Comparison of ENCODE assay signal across 17 cellular contexts in the genomic region with DNA sequence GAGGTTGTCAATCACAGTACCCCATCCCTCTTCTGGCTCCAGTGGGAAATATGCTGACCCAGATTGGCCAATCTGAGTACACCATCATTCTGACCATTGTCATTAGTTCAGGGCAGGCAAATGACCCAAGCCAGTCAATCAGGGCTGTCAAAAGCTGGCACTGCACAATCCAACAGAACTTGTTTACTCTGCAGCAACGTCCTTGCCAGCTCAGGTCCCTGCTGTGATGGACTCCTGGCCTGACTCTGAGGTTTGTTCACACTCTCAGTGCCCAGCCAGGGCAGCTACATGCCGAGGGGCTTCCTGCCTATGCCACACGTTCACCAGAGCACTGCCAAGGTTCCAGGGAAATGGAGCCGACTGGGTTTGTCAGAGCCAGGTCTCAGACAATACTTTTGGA. TPM values are rescaled to one million over a fixed set of nuclear protein-coding genes. Genes with fewer than 3 reads are reported as not detected.
DNase-seq lines count a peak whose midpoint lies in the region; FAIRE-seq and TF ChIP-seq lines count a peak whose summit lies in the region.
"Had no signal": no experiment of that assay in that cellular context is flagged by ENCODE, and none has a peak within 500 bp of the region (broad histone marks: within the 10 kb centered on the region; RNA-seq: fewer than 3 reads in every experiment).

No MANE protein-coding gene starts in this region.

- H2BK12ac ChIP-seq in H1 (ENCODE audit: low read depth, low read length) (no peak overlapping the region), neuronal stem cell (ENCODE audit: low read length) (peak overlapping the region; percentile 58)

- TF ChIP-seq EP300 in H1 (IDR thresholded peaks at IDR 0.05; ENCODE audit: borderline replicate concordance in 1 of 2, low read depth in 2 of 2, low read length in 2 of 2), result no peak

- no peak overlapping the region for H2BK5ac ChIP-seq in H1 (ENCODE audit: low read depth, low read length)
- no peak overlapping the region for H2BK5ac ChIP-seq in neuronal stem cell (ENCODE audit: low read length)

- H4K8ac ChIP-seq in H1 (ENCODE audit: extremely low read depth, insufficient read depth, low read length) (no peak overlapping the region), neuronal stem cell (ENCODE audit: low read depth, low read length) (no peak overlapping the region)

- H4K5ac ChIP-seq in H1 (ENCODE audit: insufficient read length, low read depth, low read length), result no peak overlapping the region

- H3K79me2 ChIP-seq in H1 (ENCODE audit: control insufficient read depth in 1 of 2, insufficient read depth in 2 of 2, low read length in 2 of 2), result no peaks in the 10 kb centered on the region

- H3K27me3 ChIP-seq in MG63 (no peaks in the 10 kb centered on the region), H1 (replicated peaks in 1 of 4; ENCODE audit: control insufficient read depth in 3 of 4, extremely low read depth in 1 of 4, insufficient read depth in 3 of 4, low read length in 3 of 4) (no peaks in the 10 kb centered on the region), neuronal stem cell (ENCODE audit: control insufficient read depth in 3 of 3, insufficient read depth in 3 of 3, low read depth in 1 of 3, low read length in 3 of 3) (no peaks in the 10 kb centered on the region)
- H3K27me3 ChIP-seq: SJCRH30 had no signal

- TF ChIP-seq CTCF in HFFc6 (IDR thresholded peaks at IDR 0.05), result no peak
- no peak for TF ChIP-seq CTCF in H1 (IDR thresholded peaks at IDR 0.05; ENCODE audit: control extremely low read depth in 1 of 3, insufficient read depth in 1 of 3, low read depth in 1 of 3, low read length in 3 of 3)
- no peak for TF ChIP-seq CTCF in mesothelial cell of epicardium (IDR thresholded peaks at IDR 0.05; ENCODE audit: unreplicated experiment)

- TF ChIP-seq POLR2A in H1 (IDR thresholded peaks at IDR 0.05; ENCODE audit: control extremely low read depth in 1 of 2, low read depth in 2 of 2, low read length in 2 of 2), result no peak

- no peak overlapping the region for H3K4me3 ChIP-seq in MG63
- H3K4me3 ChIP-seq in H1 (ENCODE audit: extremely low read depth in 1 of 4, insufficient read depth in 2 of 4, low read depth in 3 of 4, low read length in 4 of 4), result no peak overlapping the region
- H3K4me3 ChIP-seq in neuronal stem cell (ENCODE audit: low read length in 2 of 2), result no peak overlapping the region
- H3K4me3 ChIP-seq: SJCRH30 had no signal

- H3K9me3 Mint-ChIP-seq in HFFc6 (no peaks in the 10 kb centered on the region), mesothelial cell of epicardium (no peaks in the 10 kb centered on the region)
- H3K9me3 Mint-ChIP-seq: CD4-positive, CD25-positive, alpha-beta regulatory T cell; H9 had no signal

- H2BK15ac ChIP-seq in H1 (ENCODE audit: low read length), result peak overlapping the region; percentile 88; the same call in 1 of the 2 replicates
- no peak overlapping the region for H2BK15ac ChIP-seq in neuronal stem cell (ENCODE audit: low read length)

- no peak for TF ChIP-seq RAD21 in H1 (IDR thresholded peaks at IDR 0.05 in 1 of 2, conservative IDR thresholded peaks at IDR 0.05 in 1 of 2; ENCODE audit: low read depth in 2 of 2, low read length in 2 of 2)

- no peak for FAIRE-seq in H1 (lab: Jason Lieb, UNC)

- H3K14ac ChIP-seq in H1 (ENCODE audit: insufficient read length), result no peak overlapping the region
- no peak overlapping the region for H3K14ac ChIP-seq in neuronal stem cell (ENCODE audit: low read length)

- H3K27ac Mint-ChIP-seq in HFFc6 (peak overlapping the region; percentile 63), mesothelial cell of epicardium (no peak overlapping the region)

- H2BK120ac ChIP-seq in H1 (replicated peaks; ENCODE audit: low read depth, low read length) (no peak overlapping the region), neuronal stem cell (ENCODE audit: low read depth, low read length) (no peak overlapping the region)

- no peaks in the 10 kb centered on the region for H3K79me1 ChIP-seq in H1 (ENCODE audit: low read depth, low read length)
- no peaks in the 10 kb centered on the region for H3K79me1 ChIP-seq in neuronal stem cell (ENCODE audit: low read depth, low read length)

- H3K23ac ChIP-seq in H1 (ENCODE audit: insufficient read length) (no peak overlapping the region), neuronal stem cell (ENCODE audit: low read depth, low read length, poor library complexity) (peak overlapping the region; percentile 39)

- H3K4me2 ChIP-seq in H1 (ENCODE audit: insufficient read depth in 1 of 2, low read depth in 2 of 2, low read length in 2 of 2) (no peak overlapping the region), neuronal stem cell (ENCODE audit: insufficient read depth, low read length, poor library complexity, severe bottlenecking) (no peak overlapping the region)

- DNase-seq in HFFc6, result no peak
- peak; percentile 58 for DNase-seq in MG63
- DNase-seq in H1 (ENCODE audit: low read depth in 1 of 2, low spot score in 2 of 2), result no peak
- DNase-seq in neuronal stem cell (ENCODE audit: low spot score), result no peak
- no peak for DNase-seq in NCI-H2196 (lab: John Stamatoyannopoulos, UW; ENCODE audit: unreplicated experiment)
- DNase-seq in MV-4-11 (lab: John Stamatoyannopoulos, UW), result no peak
- no peak for DNase-seq in mesothelial cell of epicardium (ENCODE audit: low spot score in 2 of 2, unreplicated experiment in 2 of 2)
- DNase-seq: Caco-2; CD4-positive, CD25-positive, alpha-beta regulatory T cell; DMS153; H9; NCI-H1417; NCI-H187 treated with DMSO at 0.1 percent for 48 hours; NCI-H748 treated with DMSO at 0.1 percent for 48 hours; PC-3; SJCRH30 had no signal

- H2BK20ac ChIP-seq in H1 (ENCODE audit: low read length), result no peak overlapping the region

- H3K36me3 ChIP-seq in MG63, result no peaks in the 10 kb centered on the region
- H3K36me3 ChIP-seq in H1 (ENCODE audit: control insufficient read depth in 2 of 4, insufficient read depth in 4 of 4, low read length in 3 of 4), result no peaks in the 10 kb centered on the region
- no peaks in the 10 kb centered on the region for H3K36me3 ChIP-seq in neuronal stem cell (replicated peaks in 1 of 2; ENCODE audit: control insufficient read depth in 2 of 2, insufficient read depth in 2 of 2, low read length in 2 of 2)
- H3K36me3 ChIP-seq: SJCRH30 had no signal

- no peaks in the 10 kb centered on the region for H3K9me3 ChIP-seq in MG63
- H3K9me3 ChIP-seq in H1 (ENCODE audit: insufficient read depth in 2 of 2, low read depth in 1 of 2, low read length in 1 of 2), result no peaks in the 10 kb centered on the region
- H3K9me3 ChIP-seq in neuronal stem cell (replicated peaks in 1 of 2; ENCODE audit: control insufficient read depth in 2 of 2, insufficient read depth in 1 of 2, low read depth in 1 of 2, low read length in 2 of 2), result no peaks in the 10 kb centered on the region
- H3K9me3 ChIP-seq: Caco-2, SJCRH30 had no signal

- CTCF ChIA-PET in H1 (lab: Charles Lee; ENCODE audit: partially characterized antibody), result interaction anchor here (1.0 to 1.2 kb wide), 2 partner anchors 8 to 13 kb away, joined by 3 to 5 read pairs; no protein-coding TSS in a partner anchor

- H3K4ac ChIP-seq in H1 (replicated peaks; ENCODE audit: insufficient read length, low read depth, low read length) (peak overlapping the region; percentile 8), neuronal stem cell (ENCODE audit: low read length) (no peak overlapping the region)

- H3K36me3 Mint-ChIP-seq in HFFc6 (ENCODE audit: low read depth), result no peaks in the 10 kb centered on the region
- H3K36me3 Mint-ChIP-seq in mesothelial cell of epicardium, result no peaks in the 10 kb centered on the region
- H3K36me3 Mint-ChIP-seq: CD4-positive, CD25-positive, alpha-beta regulatory T cell had no signal

- H3K27me3 Mint-ChIP-seq in HFFc6 (ENCODE audit: insufficient read depth), result no peaks in the 10 kb centered on the region; the same call in 1 of the 2 replicates
- H3K27me3 Mint-ChIP-seq in mesothelial cell of epicardium (ENCODE audit: low read depth), result no peaks in the 10 kb centered on the region

- H3K4me1 Mint-ChIP-seq in HFFc6 (ENCODE audit: low read depth) (peaks cover 51% of the 10 kb centered on the region), mesothelial cell of epicardium (peaks cover 11% of the 10 kb centered on the region)
- H3K4me1 Mint-ChIP-seq: CD4-positive, CD25-positive, alpha-beta regulatory T cell had no signal

- no peak overlapping the region for H4K91ac ChIP-seq in H1 (replicated peaks; ENCODE audit: insufficient read length, low read length)
- H4K91ac ChIP-seq in neuronal stem cell (ENCODE audit: low read depth, low read length, poor library complexity), result peak overlapping the region; percentile 38

- no peak overlapping the region for H3K27ac ChIP-seq in H1 (ENCODE audit: low read depth, low read length)
- no peak overlapping the region for H3K27ac ChIP-seq in neuronal stem cell (replicated peaks; ENCODE audit: low read length)
- H3K27ac ChIP-seq: RWPE1, SJCRH30 had no signal

- 89% methylated on average over 4 of the region's 4 CpGs; no CpG with 5 or more reads in 1 of the 2 experiments for WGBS in H1 (ENCODE audit: extremely low coverage in 1 of 2, insufficient coverage in 1 of 2, insufficient read length in 1 of 2, insufficient replicate concordance in 2 of 2, low coverage in 1 of 2, low lambda C conversion rate in 2 of 2, missing lambda C conversion rate in 1 of 2), 2 experiments
- no CpG with 5 or more reads among the region's 4 CpGs for WGBS in neuronal stem cell (ENCODE audit: extremely low coverage in 2 of 2, insufficient read length in 2 of 2, insufficient replicate concordance in 1 of 2), 2 donors

- H2AK5ac ChIP-seq in H1 (ENCODE audit: low read depth, low read length) (no peak overlapping the region), neuronal stem cell (ENCODE audit: low read depth, low read length) (no peak overlapping the region)

- H2AFZ ChIP-seq in H1 (ENCODE audit: low read length) (no peak overlapping the region), neuronal stem cell (ENCODE audit: low read length) (no peak overlapping the region)

- POLR2A ChIA-PET in H1 (lab: Charles Lee; ENCODE audit: partially characterized antibody), result interaction anchor here (1.1 kb wide), 1 partner anchor 48 kb away, joined by 4 read pairs; no protein-coding TSS in a partner anchor

- H3K4me1 ChIP-seq in H1 (replicated peaks in 1 of 4; ENCODE audit: control insufficient read depth in 3 of 4, insufficient read depth in 4 of 4, low read length in 3 of 4), result peaks cover 0 to 8% (median 3%) of the 10 kb centered on the region in 4 experiments
- H3K4me1 ChIP-seq in neuronal stem cell (ENCODE audit: control insufficient read depth in 2 of 2, insufficient read depth in 1 of 2, low read depth in 1 of 2, low read length in 2 of 2), result peaks cover 13 to 20% of the 10 kb centered on the region in 2 donors
- H3K4me1 ChIP-seq: Caco-2, SJCRH30 had no signal

- H3K4me3 Mint-ChIP-seq in HFFc6 (no peak overlapping the region), mesothelial cell of epicardium (no peak overlapping the region)
- H3K4me3 Mint-ChIP-seq: CD4-positive, CD25-positive, alpha-beta regulatory T cell; H9 had no signal

- H3K18ac ChIP-seq in H1 (ENCODE audit: extremely low read depth, low read length) (no peak overlapping the region), neuronal stem cell (ENCODE audit: low read length) (peak overlapping the region; percentile 76)

- H3K23me2 ChIP-seq in H1 (ENCODE audit: low read depth, low read length), result no peaks in the 10 kb centered on the region

- H3K9ac ChIP-seq in H1 (replicated peaks in 1 of 4; ENCODE audit: extremely low read depth in 1 of 4, low read depth in 3 of 4, low read length in 3 of 4) (no peak overlapping the region), neuronal stem cell (ENCODE audit: low read depth, low read length, poor library complexity) (peak overlapping the region; percentile 70)

- H3K56ac ChIP-seq in H1 (replicated peaks; ENCODE audit: insufficient read length, low read depth, low read length), result no peak overlapping the region

- H4K20me1 ChIP-seq in H1 (replicated peaks in 1 of 2; ENCODE audit: control insufficient read depth in 1 of 2, insufficient read depth in 2 of 2, low read length in 2 of 2), result no peaks in the 10 kb centered on the region

RNA-seq across cellular contexts. Expression of a gene that starts 14.7 kb away (rescaled TPM):
- not detected for total RNA-seq in HFFc6 (2021; fragmentation: NEBNext Ultra II Directional; extraction: Animal tissue kit (Norgen Biotek cat#: 25700))
- not detected in 2 replicates for total RNA-seq in MG63 (2014; rRNA removed; shearing (Covaris generic); ENCODE audit: low replicate concordance)
- total RNA-seq in H1 (2021; fragmentation: NEBNext Ultra II Directional; extraction: Animal tissue kit (Norgen Biotek cat#: 25700)), result not detected in 2 replicates
- polyA plus RNA-seq in H1 (2011; rRNA removed), result not detected in 2 replicates
- not detected for polyA plus RNA-seq in H1 (2011; cell fraction: cytosol; rRNA removed)
- not detected for polyA plus RNA-seq in H1 (2011; cell fraction: nucleus; rRNA removed)
- polyA plus RNA-seq in H1 (2012, experiment 1 of 2), result not detected in 4 replicates
- not detected for polyA plus RNA-seq in H1 (2012, experiment 2 of 2)
- not detected for polyA plus RNA-seq in H1 (2013, experiment 1 of 2)
- not detected for polyA plus RNA-seq in H1 (2013, experiment 2 of 2)
- not detected in 2 replicates for polyA minus RNA-seq in H1 (2011; rRNA and poly(A)+ RNA removed)
- not detected for polyA minus RNA-seq in H1 (2011; cell fraction: cytosol; rRNA and poly(A)+ RNA removed)
- not detected for polyA minus RNA-seq in H1 (2011; cell fraction: nucleus; rRNA and poly(A)+ RNA removed)
- not detected for polyA plus RNA-seq in neuronal stem cell (2013, experiment 1 of 2)
- not detected for polyA plus RNA-seq in neuronal stem cell (2013, experiment 2 of 2)
- total RNA-seq in mesothelial cell of epicardium, result not detected in 3 replicates
- total RNA-seq: Caco-2; CD4-positive, CD25-positive, alpha-beta regulatory T cell; H9; PC-3; SJCRH30 had no signal
- polyA plus RNA-seq: CD4-positive, CD25-positive, alpha-beta regulatory T cell had no signal

RNA-seq across cellular contexts. Expression of a gene that starts 41.7 kb away (rescaled TPM):
- total RNA-seq in HFFc6 (2021; fragmentation: NEBNext Ultra II Directional; extraction: Animal tissue kit (Norgen Biotek cat#: 25700)), result 10 to 100 TPM; 21.1 to 29.5 (median 27.0) TPM
- total RNA-seq in MG63 (2014; rRNA removed; shearing (Covaris generic); ENCODE audit: low replicate concordance), result 65.9 and 85.3 TPM in 2 replicates
- total RNA-seq in H1 (2021; fragmentation: NEBNext Ultra II Directional; extraction: Animal tissue kit (Norgen Biotek cat#: 25700)), result 52.0 and 58.0 TPM in 2 replicates
- polyA plus RNA-seq in H1 (2011; rRNA removed), result 52.5 and 67.7 TPM in 2 replicates
- polyA plus RNA-seq in H1 (2011; cell fraction: cytosol; rRNA removed), result 69.9 TPM
- polyA plus RNA-seq in H1 (2011; cell fraction: nucleus; rRNA removed), result 74.8 TPM
- polyA plus RNA-seq in H1 (2012, experiment 1 of 2), result 78.8 to 84.3 TPM (median 83.3 TPM) in 4 replicates
- polyA plus RNA-seq in H1 (2012, experiment 2 of 2), result 58.7 TPM
- polyA plus RNA-seq in H1 (2013, experiment 1 of 2), result 42.3 TPM
- polyA plus RNA-seq in H1 (2013, experiment 2 of 2), result 41.9 TPM
- 86.7 and 108 TPM in 2 replicates for polyA minus RNA-seq in H1 (2011; rRNA and poly(A)+ RNA removed)
- polyA minus RNA-seq in H1 (2011; cell fraction: cytosol; rRNA and poly(A)+ RNA removed), result 37.4 TPM
- polyA minus RNA-seq in H1 (2011; cell fraction: nucleus; rRNA and poly(A)+ RNA removed), result 85.5 TPM
- polyA plus RNA-seq in neuronal stem cell (2013, experiment 1 of 2), result 42.4 TPM
- 40.3 TPM for polyA plus RNA-seq in neuronal stem cell (2013, experiment 2 of 2)
- 75.2 to 80.5 TPM (median 77.5 TPM) in 3 replicates for total RNA-seq in mesothelial cell of epicardium
